8 cellular contexts compared by ENCODE assay signal in the genomic region with DNA sequence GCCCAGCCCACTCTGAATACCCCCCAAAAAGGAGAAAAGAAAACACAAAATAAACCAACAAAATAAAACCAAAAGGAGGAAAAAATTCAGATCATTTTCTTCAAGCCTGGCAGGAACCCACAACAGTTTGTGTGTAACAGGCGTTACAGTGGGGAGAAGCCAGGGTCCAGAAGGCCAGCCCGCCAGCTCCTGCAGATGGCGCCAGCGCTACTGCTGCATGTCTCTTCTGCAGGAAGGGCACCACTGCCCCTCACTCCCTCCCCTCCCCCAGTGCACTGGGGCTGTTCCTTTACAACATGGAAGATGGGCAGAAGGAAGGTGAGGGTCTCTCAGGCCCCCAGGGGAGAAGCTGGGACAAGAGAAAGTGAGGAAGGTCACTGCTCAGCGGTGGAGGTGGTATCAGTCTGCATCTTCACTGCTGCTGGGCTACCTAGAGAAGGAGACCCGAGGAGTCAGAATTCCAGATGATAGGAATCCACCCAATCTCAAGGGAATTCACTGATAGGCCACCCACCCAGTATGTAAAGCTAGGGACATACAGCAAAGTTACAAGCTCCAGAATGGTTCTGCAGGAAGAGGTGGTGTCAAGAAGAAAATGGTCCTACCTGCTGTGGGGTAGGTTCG. TPM values are rescaled to one million over a fixed set of nuclear protein-coding genes. Genes with fewer than 3 reads are reported as not detected.
A peak's percentile ranks its signal among the peaks of the same experiment; 100 is the strongest.
DNase-seq lines count a peak whose midpoint lies in the region; ATAC-seq, FAIRE-seq and TF ChIP-seq lines count a peak whose summit lies in the region.

No MANE protein-coding gene starts in this region.

- peak; percentile 32 to 45; a peak in 3 of 4 replicates for TF ChIP-seq RAD21 in H1 (IDR thresholded peaks at IDR 0.05 in 1 of 2, conservative IDR thresholded peaks at IDR 0.05 in 1 of 2; ENCODE audit: low read depth in 2 of 2, low read length in 2 of 2)

- no peak overlapping the region for H2BK120ac ChIP-seq in H1 (replicated peaks; ENCODE audit: low read depth, low read length)

- H4K20me1 ChIP-seq in Karpas-422 (ENCODE audit: insufficient read depth, low read depth, low read length) (peaks cover 14% of the 10 kb centered on the region; the same call in 1 of the 2 replicates), H1 (replicated peaks in 1 of 2; ENCODE audit: control insufficient read depth in 1 of 2, insufficient read depth in 2 of 2, low read length in 2 of 2) (peaks cover 0 to 7% of the 10 kb centered on the region in 2 experiments)

- no peak for TF ChIP-seq EP300 in H1 (IDR thresholded peaks at IDR 0.05; ENCODE audit: borderline replicate concordance in 1 of 2, low read depth in 2 of 2, low read length in 2 of 2)

- no peak overlapping the region for H3K14ac ChIP-seq in H1 (ENCODE audit: insufficient read length)

- no peak overlapping the region for H3K4ac ChIP-seq in H1 (replicated peaks; ENCODE audit: insufficient read length, low read depth, low read length)

- H3K79me1 ChIP-seq in H1 (ENCODE audit: low read depth, low read length) = no peaks in the 10 kb centered on the region; the same call in 1 of the 2 replicates

- H3K9ac ChIP-seq in Karpas-422 (ENCODE audit: low read length) = no peak overlapping the region
- no peak overlapping the region for H3K9ac ChIP-seq in H1 (replicated peaks in 1 of 4; ENCODE audit: extremely low read depth in 1 of 4, low read depth in 3 of 4, low read length in 3 of 4)

- CTCF ChIA-PET in H1 (lab: Charles Lee; ENCODE audit: partially characterized antibody) = interaction anchor here (0.8 to 4.1 kb wide), 29 partner anchors 10 to 495 kb away, joined by 3 to 47 read pairs (median 4); no protein-coding TSS in a partner anchor

- peak overlapping the region; percentile 32 for H3K4me3 Mint-ChIP-seq in T-helper 1 cell treated with Interleukin-12 subunit alpha and Interleukin-12 subunit beta and Interleukin-4 antibody, amounts not matched to agents 30 μg/mL and 1 μg/mL, for 36 hours

- H3K79me2 ChIP-seq in Karpas-422 (ENCODE audit: low read length) (peaks cover 38% of the 10 kb centered on the region), H1 (ENCODE audit: control insufficient read depth in 1 of 2, insufficient read depth in 2 of 2, low read length in 2 of 2) (peaks cover 0 to 24% of the 10 kb centered on the region in 2 experiments; a peak in 2 of 4 replicates)

- H3K9me3 ChIP-seq in Karpas-422 (ENCODE audit: low read length) (no peaks in the 10 kb centered on the region), H1 (ENCODE audit: insufficient read depth in 2 of 2, low read depth in 1 of 2, low read length in 1 of 2) (no peaks in the 10 kb centered on the region), neutrophil (no peaks in the 10 kb centered on the region)
- no peaks in the 10 kb centered on the region for H3K9me3 ChIP-seq in effector memory CD4-positive, alpha-beta T cell (ENCODE audit: control insufficient read depth, low read length)

- no peak overlapping the region for H2AK5ac ChIP-seq in H1 (ENCODE audit: low read depth, low read length)

- no peak overlapping the region for H2BK12ac ChIP-seq in H1 (ENCODE audit: low read depth, low read length)

- H3K4me1 Mint-ChIP-seq in T-helper 1 cell treated with Interleukin-12 subunit alpha and Interleukin-12 subunit beta and Interleukin-4 antibody, amounts not matched to agents 30 μg/mL and 1 μg/mL, for 36 hours (ENCODE audit: low read depth) = peaks cover 20% of the 10 kb centered on the region

- H2BK20ac ChIP-seq in H1 (ENCODE audit: low read length) = no peak overlapping the region

- no peak overlapping the region for H4K5ac ChIP-seq in H1 (ENCODE audit: insufficient read length, low read depth, low read length)

- peaks cover 4% of the 10 kb centered on the region for H3K23me2 ChIP-seq in H1 (ENCODE audit: low read depth, low read length)

- peaks cover 38% of the 10 kb centered on the region for H3K4me1 ChIP-seq in Karpas-422 (ENCODE audit: low read length)
- peaks cover 0 to 8% (median 4%) of the 10 kb centered on the region in 4 experiments; a peak in 5 of 7 replicates for H3K4me1 ChIP-seq in H1 (replicated peaks in 1 of 4; ENCODE audit: control insufficient read depth in 3 of 4, insufficient read depth in 4 of 4, low read length in 3 of 4)
- H3K4me1 ChIP-seq in neutrophil (ENCODE audit: control insufficient read depth in 1 of 2, insufficient read depth in 1 of 2, low read depth in 1 of 2, low read length in 1 of 2) = peaks cover 18 to 23% of the 10 kb centered on the region in 2 experiments
- H3K4me1 ChIP-seq in effector memory CD4-positive, alpha-beta T cell (ENCODE audit: control insufficient read depth, insufficient read depth, low read length, poor library complexity, severe bottlenecking) = peaks cover 13% of the 10 kb centered on the region

- no peak overlapping the region for H2BK5ac ChIP-seq in H1 (ENCODE audit: low read depth, low read length)

- TF ChIP-seq POLR2A in H1 (IDR thresholded peaks at IDR 0.05; ENCODE audit: control extremely low read depth in 1 of 2, low read depth in 2 of 2, low read length in 2 of 2) = no peak

- H3K4me2 ChIP-seq in Karpas-422 (ENCODE audit: low read depth, low read length, poor library complexity, severe bottlenecking) = peak overlapping the region; percentile 8
- no peak overlapping the region for H3K4me2 ChIP-seq in H1 (ENCODE audit: insufficient read depth in 1 of 2, low read depth in 2 of 2, low read length in 2 of 2)

- H3K9me2 ChIP-seq in Karpas-422 (replicated peaks; ENCODE audit: insufficient read depth, low read length) = no peaks in the 10 kb centered on the region

- FAIRE-seq in H1 (lab: Jason Lieb, UNC) = no peak

- H3K36me3 Mint-ChIP-seq in T-helper 1 cell treated with Interleukin-12 subunit alpha and Interleukin-12 subunit beta and Interleukin-4 antibody, amounts not matched to agents 30 μg/mL and 1 μg/mL, for 36 hours (ENCODE audit: low read depth) = peaks cover 59% of the 10 kb centered on the region

- H4K8ac ChIP-seq in H1 (ENCODE audit: extremely low read depth, insufficient read depth, low read length) = no peak overlapping the region

- H3K27me3 ChIP-seq in Karpas-422 (ENCODE audit: low read length) (no peaks in the 10 kb centered on the region), H1 (replicated peaks in 1 of 4; ENCODE audit: control insufficient read depth in 3 of 4, extremely low read depth in 1 of 4, insufficient read depth in 3 of 4, low read length in 3 of 4) (no peaks in the 10 kb centered on the region), neutrophil (no peaks in the 10 kb centered on the region)
- H3K27me3 ChIP-seq in effector memory CD4-positive, alpha-beta T cell (replicated peaks; ENCODE audit: control insufficient read depth, insufficient read depth, low read length, poor library complexity, severe bottlenecking) = no peaks in the 10 kb centered on the region

- no peak overlapping the region for H4K91ac ChIP-seq in H1 (replicated peaks; ENCODE audit: insufficient read length, low read length)

- no peak overlapping the region for H3K27ac Mint-ChIP-seq in T-helper 1 cell treated with Interleukin-12 subunit alpha and Interleukin-12 subunit beta and Interleukin-4 antibody, amounts not matched to agents 30 μg/mL and 1 μg/mL, for 36 hours

- DNase-seq in NCI-H1092 treated with DMSO at 0.1 percent for 48 hours (lab: John Stamatoyannopoulos, UW) (peak; percentile 8), NCI-H1092 (lab: John Stamatoyannopoulos, UW) (no peak), Karpas-422 (peak; percentile 79), H1 (ENCODE audit: low read depth in 1 of 2, low spot score in 2 of 2) (peak in 1 of 2 experiments; percentile 87)
- DNase-seq in effector memory CD4-positive, alpha-beta T cell = no peak

- H3K56ac ChIP-seq in H1 (replicated peaks; ENCODE audit: insufficient read length, low read depth, low read length) = no peak overlapping the region

- no peaks in the 10 kb centered on the region for H3K9me3 Mint-ChIP-seq in T-helper 1 cell treated with Interleukin-12 subunit alpha and Interleukin-12 subunit beta and Interleukin-4 antibody, amounts not matched to agents 30 μg/mL and 1 μg/mL, for 36 hours

- no peak overlapping the region for H2BK15ac ChIP-seq in H1 (ENCODE audit: low read length)

- H3K4me3 ChIP-seq in Karpas-422 (ENCODE audit: low read length) = no peak overlapping the region
- no peak overlapping the region for H3K4me3 ChIP-seq in H1 (ENCODE audit: extremely low read depth in 1 of 4, insufficient read depth in 2 of 4, low read depth in 3 of 4, low read length in 4 of 4)
- no peak overlapping the region for H3K4me3 ChIP-seq in neutrophil (ENCODE audit: low read depth in 1 of 2, low read length in 1 of 2)
- H3K4me3 ChIP-seq in effector memory CD4-positive, alpha-beta T cell (ENCODE audit: insufficient read depth, low read depth, low read length, poor library complexity, severe bottlenecking) = no peak overlapping the region

- H3K23ac ChIP-seq in H1 (ENCODE audit: insufficient read length) = no peak overlapping the region

- no peak overlapping the region for H3K18ac ChIP-seq in H1 (ENCODE audit: extremely low read depth, low read length)

- 79% methylated on average over 6 of the region's 7 CpGs; no CpG with 5 or more reads in 1 of the 2 experiments for WGBS in H1 (ENCODE audit: extremely low coverage in 1 of 2, insufficient coverage in 1 of 2, insufficient read length in 1 of 2, insufficient replicate concordance in 2 of 2, low coverage in 1 of 2, low lambda C conversion rate in 2 of 2, missing lambda C conversion rate in 1 of 2), 2 experiments

- POLR2A ChIA-PET in H1 (lab: Charles Lee; ENCODE audit: partially characterized antibody) = interaction anchor here (0.6 to 5.6 kb wide), 19 partner anchors 12 to 299 kb away, joined by 3 to 76 read pairs (median 4); a partner anchor contains a TSS

- peak; percentile 68 to 96 (median 87) for TF ChIP-seq CTCF in H1 (IDR thresholded peaks at IDR 0.05; ENCODE audit: control extremely low read depth in 1 of 3, insufficient read depth in 1 of 3, low read depth in 1 of 3, low read length in 3 of 3)
- peak; percentile 21 for TF ChIP-seq CTCF in neutrophil (IDR thresholded peaks at IDR 0.05)

- peaks cover 51% of the 10 kb centered on the region for H3K36me3 ChIP-seq in Karpas-422 (ENCODE audit: insufficient read depth, low read length)
- H3K36me3 ChIP-seq in H1 (ENCODE audit: control insufficient read depth in 2 of 4, insufficient read depth in 4 of 4, low read length in 3 of 4) = peaks cover 25 to 57% (median 44%) of the 10 kb centered on the region in 4 experiments
- H3K36me3 ChIP-seq in neutrophil = peaks cover 62% of the 10 kb centered on the region
- H3K36me3 ChIP-seq in effector memory CD4-positive, alpha-beta T cell (ENCODE audit: control insufficient read depth, insufficient read depth, low read length) = peaks cover 53% of the 10 kb centered on the region

- H3K27me3 Mint-ChIP-seq in T-helper 1 cell treated with Interleukin-12 subunit alpha and Interleukin-12 subunit beta and Interleukin-4 antibody, amounts not matched to agents 30 μg/mL and 1 μg/mL, for 36 hours (ENCODE audit: low read depth) = no peaks in the 10 kb centered on the region

- H3K27ac ChIP-seq in Karpas-422 (ENCODE audit: low read length) (no peak overlapping the region), H1 (ENCODE audit: low read depth, low read length) (no peak overlapping the region; the same call in 1 of the 2 replicates), neutrophil (peak overlapping the region; percentile 13)
- H3K27ac ChIP-seq in effector memory CD4-positive, alpha-beta T cell (ENCODE audit: insufficient read depth, low read length, poor library complexity, severe bottlenecking) = no peak overlapping the region

- no peak for ATAC-seq in GM21529 (IDR thresholded peaks at IDR 0.05; ENCODE audit: unreplicated experiment)

- H2AFZ ChIP-seq in Karpas-422 (ENCODE audit: low read length) (no peak overlapping the region), H1 (ENCODE audit: low read length) (no peak overlapping the region)

RNA-seq across cellular contexts. Expression of a gene that starts 2.3 kb away (rescaled TPM):
- 66.2 and 85.7 TPM in 2 replicates for total RNA-seq in Karpas-422 (2014; rRNA removed; shearing (Covaris generic); ENCODE audit: low replicate concordance)
- total RNA-seq in H1 (2021; fragmentation: NEBNext Ultra II Directional; extraction: Animal tissue kit (Norgen Biotek cat#: 25700)) = 82.6 and 85.6 TPM in 2 replicates
- polyA plus RNA-seq in H1 (2011; rRNA removed) = 34.4 and 35.4 TPM in 2 replicates
- 55.4 TPM for polyA plus RNA-seq in H1 (2011; cell fraction: cytosol; rRNA removed)
- 191 TPM for polyA plus RNA-seq in H1 (2011; cell fraction: nucleus; rRNA removed)
- 73.4 to 85.0 TPM (median 77.9 TPM) in 4 replicates for polyA plus RNA-seq in H1 (2012, experiment 1 of 2)
- polyA plus RNA-seq in H1 (2012, experiment 2 of 2) = 49.2 TPM
- polyA plus RNA-seq in H1 (2013, experiment 1 of 2) = 63.9 TPM
- 51.3 TPM for polyA plus RNA-seq in H1 (2013, experiment 2 of 2)
- polyA minus RNA-seq in H1 (2011; rRNA and poly(A)+ RNA removed) = 29.8 and 75.1 TPM in 2 replicates
- 26.6 TPM for polyA minus RNA-seq in H1 (2011; cell fraction: cytosol; rRNA and poly(A)+ RNA removed)
- polyA minus RNA-seq in H1 (2011; cell fraction: nucleus; rRNA and poly(A)+ RNA removed) = 45.4 TPM

RNA-seq across cellular contexts. Expression of a gene that starts 14.5 kb away (rescaled TPM):
- 8.2 and 14.5 TPM in 2 replicates for total RNA-seq in Karpas-422 (2014; rRNA removed; shearing (Covaris generic); ENCODE audit: low replicate concordance)
- 11.8 and 12.2 TPM in 2 replicates for total RNA-seq in H1 (2021; fragmentation: NEBNext Ultra II Directional; extraction: Animal tissue kit (Norgen Biotek cat#: 25700))
- polyA plus RNA-seq in H1 (2011; rRNA removed) = 12.8 and 16.4 TPM in 2 replicates
- polyA plus RNA-seq in H1 (2011; cell fraction: cytosol; rRNA removed) = 15.3 TPM
- 40.6 TPM for polyA plus RNA-seq in H1 (2011; cell fraction: nucleus; rRNA removed)
- polyA plus RNA-seq in H1 (2012, experiment 1 of 2) = 8.2 to 13.3 TPM (median 13.2 TPM) in 4 replicates
- 7.8 TPM for polyA plus RNA-seq in H1 (2012, experiment 2 of 2)
- 11.5 TPM for polyA plus RNA-seq in H1 (2013, experiment 1 of 2)
- polyA plus RNA-seq in H1 (2013, experiment 2 of 2) = 9.5 TPM
- polyA minus RNA-seq in H1 (2011; rRNA and poly(A)+ RNA removed) = 4.7 and 4.9 TPM in 2 replicates
- 3.6 TPM for polyA minus RNA-seq in H1 (2011; cell fraction: cytosol; rRNA and poly(A)+ RNA removed)
- 10.6 TPM for polyA minus RNA-seq in H1 (2011; cell fraction: nucleus; rRNA and poly(A)+ RNA removed)

RNA-seq across cellular contexts. Expression of a gene that starts 36.1 kb away (rescaled TPM):
- total RNA-seq in Karpas-422 (2014; rRNA removed; shearing (Covaris generic); ENCODE audit: low replicate concordance) = 13,828 and 17,952 TPM in 2 replicates
- 5,175 and 5,215 TPM in 2 replicates for total RNA-seq in H1 (2021; fragmentation: NEBNext Ultra II Directional; extraction: Animal tissue kit (Norgen Biotek cat#: 25700))
- 15,878 and 16,791 TPM in 2 replicates for polyA plus RNA-seq in H1 (2011; rRNA removed)
- polyA plus RNA-seq in H1 (2011; cell fraction: cytosol; rRNA removed) = 15,311 TPM
- polyA plus RNA-seq in H1 (2011; cell fraction: nucleus; rRNA removed) = 11,358 TPM
- polyA plus RNA-seq in H1 (2012, experiment 1 of 2) = 6,320 to 9,842 TPM (median 9,706 TPM) in 4 replicates
- 9,111 TPM for polyA plus RNA-seq in H1 (2012, experiment 2 of 2)
- 3,841 TPM for polyA plus RNA-seq in H1 (2013, experiment 1 of 2)
- polyA plus RNA-seq in H1 (2013, experiment 2 of 2) = 3,883 TPM
- 9,722 and 10,058 TPM in 2 replicates for polyA minus RNA-seq in H1 (2011; rRNA and poly(A)+ RNA removed)
- polyA minus RNA-seq in H1 (2011; cell fraction: cytosol; rRNA and poly(A)+ RNA removed) = 5,130 TPM
- 3,036 TPM for polyA minus RNA-seq in H1 (2011; cell fraction: nucleus; rRNA and poly(A)+ RNA removed)

RNA-seq across cellular contexts. Expression of a gene that starts 36.8 kb away (rescaled TPM):
- total RNA-seq in Karpas-422 (2014; rRNA removed; shearing (Covaris generic); ENCODE audit: low replicate concordance) = 216 and 315 TPM in 2 replicates
- 305 and 330 TPM in 2 replicates for total RNA-seq in H1 (2021; fragmentation: NEBNext Ultra II Directional; extraction: Animal tissue kit (Norgen Biotek cat#: 25700))
- 198 and 214 TPM in 2 replicates for polyA plus RNA-seq in H1 (2011; rRNA removed)
- 178 TPM for polyA plus RNA-seq in H1 (2011; cell fraction: cytosol; rRNA removed)
- polyA plus RNA-seq in H1 (2011; cell fraction: nucleus; rRNA removed) = 362 TPM
- 194 to 267 TPM (median 241 TPM) in 4 replicates for polyA plus RNA-seq in H1 (2012, experiment 1 of 2)
- 52.1 TPM for polyA plus RNA-seq in H1 (2012, experiment 2 of 2)
- 180 TPM for polyA plus RNA-seq in H1 (2013, experiment 1 of 2)
- 192 TPM for polyA plus RNA-seq in H1 (2013, experiment 2 of 2)
- 290 and 298 TPM in 2 replicates for polyA minus RNA-seq in H1 (2011; rRNA and poly(A)+ RNA removed)
- polyA minus RNA-seq in H1 (2011; cell fraction: cytosol; rRNA and poly(A)+ RNA removed) = 180 TPM
- 129 TPM for polyA minus RNA-seq in H1 (2011; cell fraction: nucleus; rRNA and poly(A)+ RNA removed)

Comparison
In these comparisons a context has a peak if more than half of its experiments do, and no peak if none do; other contexts are left out.
1. DNase-seq: peak in NCI-H1092 treated with DMSO at 0.1 percent for 48 hours (single experiment) and Karpas-422 (single experiment); none in NCI-H1092 (single experiment) and effector memory CD4-positive, alpha-beta T cell (0 of 3).